In genomic region chr6:137801352-137802088, GRCh38 we compare ENCODE assay signal across 1 cellular context.
TF ChIP-seq lines count a peak whose summit lies in the region.

No MANE protein-coding gene starts in this region.

TF ChIP-seq in K562, 482 proteins besides CTCF, POLR2A, EP300 and RAD21:
- TF ChIP-seq RNF219 (CRISPR knock-in tag; IDR thresholded peaks at IDR 0.05), result no peak
- TF ChIP-seq, protein P1, sequence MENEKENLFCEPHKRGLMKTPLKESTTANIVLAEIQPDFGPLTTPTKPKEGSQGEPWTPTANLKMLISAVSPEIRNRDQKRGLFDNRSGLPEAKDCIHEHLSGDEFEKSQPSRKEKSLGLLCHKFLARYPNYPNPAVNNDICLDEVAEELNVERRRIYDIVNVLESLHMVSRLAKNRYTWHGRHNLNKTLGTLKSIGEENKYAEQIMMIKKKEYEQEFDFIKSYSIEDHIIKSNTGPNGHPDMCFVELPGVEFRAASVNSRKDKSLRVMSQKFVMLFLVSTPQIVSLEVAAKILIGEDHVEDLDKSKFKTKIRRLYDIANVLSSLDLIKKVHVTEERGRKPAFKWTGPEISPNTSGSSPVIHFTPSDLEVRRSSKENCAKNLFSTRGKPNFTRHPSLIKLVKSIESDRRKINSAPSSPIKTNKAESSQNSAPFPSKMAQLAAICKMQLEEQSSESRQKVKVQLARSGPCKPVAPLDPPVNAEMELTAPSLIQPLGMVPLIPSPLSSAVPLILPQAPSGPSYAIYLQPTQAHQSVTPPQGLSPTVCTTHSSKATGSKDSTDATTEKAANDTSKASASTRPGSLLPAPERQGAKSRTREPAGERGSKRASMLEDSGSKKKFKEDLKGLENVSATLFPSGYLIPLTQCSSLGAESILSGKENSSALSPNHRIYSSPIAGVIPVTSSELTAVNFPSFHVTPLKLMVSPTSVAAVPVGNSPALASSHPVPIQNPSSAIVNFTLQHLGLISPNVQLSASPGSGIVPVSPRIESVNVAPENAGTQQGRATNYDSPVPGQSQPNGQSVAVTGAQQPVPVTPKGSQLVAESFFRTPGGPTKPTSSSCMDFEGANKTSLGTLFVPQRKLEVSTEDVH (IDR thresholded peaks at IDR 0.05; ENCODE audit: low read depth, partially characterized antibody), result no peak
- TF ChIP-seq PTTG1 (tag; IDR thresholded peaks at IDR 0.05; ENCODE audit: low read depth), result no peak
- TF ChIP-seq GABPA (tag; conservative IDR thresholded peaks at IDR 0.05; ENCODE audit: low read depth), result no peak
- no peak for TF ChIP-seq SREBF2 (CRISPR knock-in tag; IDR thresholded peaks at IDR 0.05)
- TF ChIP-seq NR2F6 (CRISPR knock-in tag; IDR thresholded peaks at IDR 0.05), result no peak
- no peak for TF ChIP-seq FOXK2 (conservative IDR thresholded peaks at IDR 0.05 in 1 of 2, IDR thresholded peaks at IDR 0.05 in 1 of 2; ENCODE audit: low read depth in 2 of 2)
- no peak for TF ChIP-seq ZNF445 (CRISPR knock-in tag; IDR thresholded peaks at IDR 0.05; ENCODE audit: low read depth)
- no peak for TF ChIP-seq ARHGAP35 (IDR thresholded peaks at IDR 0.05; ENCODE audit: partially characterized antibody)
- no peak for TF ChIP-seq FOXA1 (IDR thresholded peaks at IDR 0.05; ENCODE audit: borderline replicate concordance)
- TF ChIP-seq, protein P2, sequence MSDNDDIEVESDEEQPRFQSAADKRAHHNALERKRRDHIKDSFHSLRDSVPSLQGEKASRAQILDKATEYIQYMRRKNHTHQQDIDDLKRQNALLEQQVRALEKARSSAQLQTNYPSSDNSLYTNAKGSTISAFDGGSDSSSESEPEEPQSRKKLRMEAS (CRISPR knock-in tag; IDR thresholded peaks at IDR 0.05), result no peak
- no peak for TF ChIP-seq MAFG (tag; conservative IDR thresholded peaks at IDR 0.05)
- TF ChIP-seq MECOM (CRISPR knock-in tag; IDR thresholded peaks at IDR 0.05), result no peak
- no peak for TF ChIP-seq MLLT1 (IDR thresholded peaks at IDR 0.05)
- no peak for TF ChIP-seq MEIS2 (IDR thresholded peaks at IDR 0.05; ENCODE audit: partially characterized antibody)
- no peak for TF ChIP-seq ZNF57 (CRISPR knock-in tag; IDR thresholded peaks at IDR 0.05)
- TF ChIP-seq, protein P3, sequence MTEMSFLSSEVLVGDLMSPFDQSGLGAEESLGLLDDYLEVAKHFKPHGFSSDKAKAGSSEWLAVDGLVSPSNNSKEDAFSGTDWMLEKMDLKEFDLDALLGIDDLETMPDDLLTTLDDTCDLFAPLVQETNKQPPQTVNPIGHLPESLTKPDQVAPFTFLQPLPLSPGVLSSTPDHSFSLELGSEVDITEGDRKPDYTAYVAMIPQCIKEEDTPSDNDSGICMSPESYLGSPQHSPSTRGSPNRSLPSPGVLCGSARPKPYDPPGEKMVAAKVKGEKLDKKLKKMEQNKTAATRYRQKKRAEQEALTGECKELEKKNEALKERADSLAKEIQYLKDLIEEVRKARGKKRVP (CRISPR knock-in tag; IDR thresholded peaks at IDR 0.05), result no peak
- no peak for TF ChIP-seq SRSF1 (IDR thresholded peaks at IDR 0.05; ENCODE audit: low read depth, low read length)
